ENCODE assay signal across 21 cellular contexts in genomic region chr3:39754549-39754948, GRCh38. TPM values are rescaled to one million over a fixed set of nuclear protein-coding genes. Genes with fewer than 3 reads are reported as not detected.
A peak's percentile ranks its signal among the peaks of the same experiment; 100 is the strongest.
DNase-seq lines count a peak whose midpoint lies in the region; ATAC-seq and TF ChIP-seq lines count a peak whose summit lies in the region.
"Had no signal": no experiment of that assay in that cellular context is flagged by ENCODE, and none has a peak within 500 bp of the region (broad histone marks: within the 10 kb centered on the region; RNA-seq: fewer than 3 reads in every experiment).

No MANE protein-coding gene starts in this region.

- no peak for TF ChIP-seq CTCF in transverse colon (IDR thresholded peaks at IDR 0.05)

- no peaks in the 10 kb centered on the region for H3K9me3 ChIP-seq in transverse colon
- H3K9me3 ChIP-seq: breast epithelium, pancreas had no signal

- in situ Hi-C loops in transverse colon (cut with MboI; ENCODE audit: low pct_ligation_motif_present in 1 of 4, low pct_unique_long_range_greater_than_20kb in 1 of 4, low sequenced_read_pairs in 3 of 4), result no loop called here

- TF ChIP-seq EP300 in transverse colon (IDR thresholded peaks at IDR 0.05; ENCODE audit: low read depth), result no peak

- ATAC-seq in GM21825 (IDR thresholded peaks at IDR 0.05; ENCODE audit: unreplicated experiment) (peak; percentile 59), HG03135 (IDR thresholded peaks at IDR 0.05; ENCODE audit: unreplicated experiment) (peak; percentile 53)
- ATAC-seq: pancreas had no signal

- WGBS in transverse colon (ENCODE audit: low coverage in 1 of 2), 2 donors, result 69 to 78% methylated on average over 3 of the region's 3 CpGs

- no peak overlapping the region for H3K4me3 ChIP-seq in transverse colon
- H3K4me3 ChIP-seq: breast epithelium, pancreas had no signal

- intact Hi-C loops in transverse colon (cut with DNase I; ENCODE audit: low total_unique reads), result no loop called here

- no peak for TF ChIP-seq POLR2A in transverse colon (IDR thresholded peaks at IDR 0.05)

- DNase-seq in AG08395 (ENCODE audit: low spot score), result peak; percentile 2
- DNase-seq in GM19240 (ENCODE audit: insufficient read length, low spot score), result peak; percentile 3
- no peak for DNase-seq in transverse colon
- no peak for DNase-seq in SHP77 (lab: John Stamatoyannopoulos, UW)
- DNase-seq in activated CD4-positive, alpha-beta T cell treated with anti-CD3 and anti-CD28 coated beads for 1 hour, result no peak
- no peak for DNase-seq in HuH-7.5 (ENCODE audit: low spot score)
- DNase-seq: 8988T; activated CD4-positive, alpha-beta memory T cell treated with anti-CD3 and anti-CD28 coated beads for 36 hours; activated gamma-delta T cell; COR-L47; endodermal cell; GOT3; NCI-H1417; NCI-H510A; pancreas had no signal

- no peaks in the 10 kb centered on the region for H3K27me3 ChIP-seq in transverse colon
- H3K27me3 ChIP-seq: breast epithelium, pancreas had no signal

- H3K36me3 ChIP-seq in transverse colon, result no peaks in the 10 kb centered on the region
- H3K36me3 ChIP-seq: breast epithelium, pancreas had no signal

- H3K27ac ChIP-seq in transverse colon, result no peak overlapping the region
- H3K27ac ChIP-seq: breast epithelium, pancreas had no signal

- H3K4me1 ChIP-seq in transverse colon, result no peaks in the 10 kb centered on the region
- H3K4me1 ChIP-seq: breast epithelium had no signal

RNA-seq across cellular contexts. Expression of gene MYRIP, which starts 54.9 kb away (rescaled TPM):
- total RNA-seq in transverse colon, result 10 to 100 TPM in 1 of 4 donors, 1 to 10 TPM in 3; 2.6 to 19.7 (median 5.4) TPM
- total RNA-seq: activated CD4-positive, alpha-beta memory T cell treated with anti-CD3 and anti-CD28 coated beads for 36 hours; mononuclear cell; RPMI7951; T-helper 2 cell treated with Interferon-gamma antibody and Interleukin-4, amounts not matched to agents 100 ng/mL and 5 ng/mL, for 36 hours had no signal

Comparison
In these comparisons a context has a peak if more than half of its experiments do, and no peak if none do; other contexts are left out.
1. DNase-seq: peak in AG08395 (single experiment) and GM19240 (single experiment); none in transverse colon (single experiment), SHP77 (0 of 2), activated CD4-positive, alpha-beta T cell treated with anti-CD3 and anti-CD28 coated beads for 1 hour (single experiment) and HuH-7.5 (single experiment).